In genomic region chr4:76526585-76526990, GRCh38 we compare ENCODE assay signal across 13 cellular contexts.
DNase-seq lines count a peak whose midpoint lies in the region; ATAC-seq and TF ChIP-seq lines count a peak whose summit lies in the region.
"Had no signal": no experiment of that assay in that cellular context is flagged by ENCODE, and none has a peak within 500 bp of the region (broad histone marks: within the 10 kb centered on the region; RNA-seq: fewer than 3 reads in every experiment).

No MANE protein-coding gene starts in this region.

- DNase-seq in AG10803 (ENCODE audit: low read depth) (peak; percentile 73), NCI-H2029 treated with DMSO at 0.1 percent for 48 hours (lab: John Stamatoyannopoulos, UW) (peak; percentile 83), cardiac fibroblast (ENCODE audit: low read depth in 2 of 2) (peak; percentile 39 to 83), right lobe of liver (peak in 1 of 3 donors; percentile 65), NCI-H1048 (lab: John Stamatoyannopoulos, UW) (no peak), T-helper 2 cell (no peak), head of caudate nucleus (no peak)
- DNase-seq: activated naive CD4-positive, alpha-beta T cell; effector CD8-positive, alpha-beta T cell; NCI-H748 treated with DMSO at 0.1 percent for 48 hours; nucleus accumbens had no signal

- H3K4me1 ChIP-seq in right lobe of liver: peaks cover 0 to 26% (median 13%) of the 10 kb centered on the region in 4 donors

- H3K9me3 ChIP-seq in right lobe of liver: no peaks in the 10 kb centered on the region

- H3K27ac ChIP-seq in right lobe of liver: peak overlapping the region; percentile 87 to 99 (median 96)

- H3K27me3 ChIP-seq in right lobe of liver: no peaks in the 10 kb centered on the region

- H3K4me3 ChIP-seq in AG10803 (ENCODE audit: low read length): no peak overlapping the region
- no peak overlapping the region for H3K4me3 ChIP-seq in cardiac fibroblast (replicated peaks in 1 of 2; ENCODE audit: low read depth in 2 of 2, low read length in 2 of 2)
- peak overlapping the region in 2 of 3 donors; percentile 15 to 26 for H3K4me3 ChIP-seq in right lobe of liver

- TF ChIP-seq POLR2A in right lobe of liver (IDR thresholded peaks at IDR 0.05): peak; percentile 68

- no peaks in the 10 kb centered on the region for H3K36me3 ChIP-seq in right lobe of liver

- TF ChIP-seq CTCF in AG10803 (conservative IDR thresholded peaks at IDR 0.05; ENCODE audit: low read length) (no peak), cardiac fibroblast (IDR thresholded peaks at IDR 0.05; ENCODE audit: low read depth, low read length) (no peak), right lobe of liver (IDR thresholded peaks at IDR 0.05) (no peak)

- intact Hi-C loops in right lobe of liver (cut with DNase I): no loop called here
- intact Hi-C loops in head of caudate nucleus (cut with DNase I): no loop called here

- WGBS in right lobe of liver (ENCODE audit: insufficient coverage, low coverage, low lambda C conversion rate, missing lambda C conversion rate): 11% methylated on average over 2 of the region's 2 CpGs

- peak; percentile 91 to 96 (median 92) for ATAC-seq in right lobe of liver
- ATAC-seq in HG03175 (IDR thresholded peaks at IDR 0.05; ENCODE audit: unreplicated experiment): no peak
- ATAC-seq: WTC11 had no signal

Comparison
In these comparisons a context has a peak if more than half of its experiments do, and no peak if none do; other contexts are left out.
1. DNase-seq: peak in AG10803 (single experiment), NCI-H2029 treated with DMSO at 0.1 percent for 48 hours (single experiment) and cardiac fibroblast (2 of 2); none in NCI-H1048 (single experiment), T-helper 2 cell (0 of 5) and head of caudate nucleus (0 of 42).
2. H3K4me3 ChIP-seq: peak in right lobe of liver (2 of 3); none in AG10803 (single experiment) and cardiac fibroblast (0 of 2).